8 cellular contexts compared by ENCODE assay signal in the genomic region with DNA sequence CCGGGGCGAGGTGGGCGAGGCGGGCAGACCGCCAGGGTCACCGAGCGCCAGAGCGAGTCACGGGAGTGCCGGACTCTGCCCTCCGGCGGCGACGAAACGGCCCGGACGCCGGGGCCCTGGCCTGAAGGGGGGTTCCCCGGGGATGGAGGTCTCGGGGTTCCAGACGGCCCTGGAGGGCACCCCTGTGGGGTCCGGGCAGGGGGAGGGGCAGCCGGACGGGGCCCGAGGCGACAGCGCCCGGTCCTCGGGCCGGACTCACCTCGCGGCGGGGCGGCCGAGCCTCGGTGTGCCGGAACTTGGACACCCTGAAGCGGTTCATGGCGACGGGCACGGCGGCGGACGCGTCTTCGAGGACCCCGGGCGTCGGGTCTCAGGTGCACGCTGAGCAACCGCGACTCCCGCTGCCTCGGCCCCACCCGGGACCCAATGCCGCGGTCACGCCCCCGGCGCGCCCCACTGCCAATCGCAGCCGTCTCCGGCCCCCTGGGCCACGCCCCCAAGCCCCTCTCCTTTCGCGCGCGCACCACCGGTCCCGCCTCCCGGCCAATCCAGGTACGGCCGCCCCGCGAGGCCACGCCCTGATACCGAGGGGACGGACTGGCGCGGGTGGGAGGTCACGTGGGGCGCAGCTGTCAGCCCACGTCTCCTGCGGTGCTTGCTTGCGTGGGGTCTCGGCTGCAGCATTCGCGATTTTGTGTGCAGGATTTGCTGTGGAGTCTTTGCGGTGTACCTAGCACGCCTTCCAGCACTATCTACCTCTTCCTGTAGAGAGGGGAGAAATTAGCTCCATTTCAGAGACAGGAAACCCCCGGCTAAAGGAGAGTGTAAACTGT. TPM values are rescaled to one million over a fixed set of nuclear protein-coding genes. Genes with fewer than 3 reads are reported as not detected.
DNase-seq lines count a peak whose midpoint lies in the region; ATAC-seq, FAIRE-seq and TF ChIP-seq lines count a peak whose summit lies in the region.

A gene (minus strand): TSS at position 397 of the 833 bp plus-strand sequence. CDS start 78 bp downstream, at position 319.

- in situ Hi-C loops in HepG2 (cut with HindIII; ENCODE audit: extremely low pct_ligation_motif_present, low pct_unique_long_range_greater_than_20kb), result no loop called here

- peaks cover 0 to 2% of the 10 kb centered on the region in 2 experiments; a peak in 2 of 5 replicates for H3K36me3 ChIP-seq in HepG2 (replicated peaks in 1 of 2; ENCODE audit: control insufficient read depth in 1 of 2, insufficient read depth in 2 of 2, low read length in 2 of 2)

- CTCF ChIA-PET in HepG2 (lab: Yijun Ruan, JAX; ENCODE audit: low intra/inter-chr PET ratio, low total read pairs), result no interaction called here

- peak; percentile 64 to 66 for TF ChIP-seq POLR2A in HepG2 (IDR thresholded peaks at IDR 0.05; ENCODE audit: insufficient read depth in 1 of 2, low read depth in 2 of 2, low read length in 2 of 2)

- H3K9me3 ChIP-seq in HepG2 (ENCODE audit: low read length), result no peaks in the 10 kb centered on the region

- BruUV-seq in HepG2 (replicated peaks; lab: Mats Ljungman, UMichigan), result no TSS peak

- H3K4me3 Mint-ChIP-seq in dendritic cell treated with granulocyte-macrophage colony-stimulating factor and Interleukin-4, amounts not matched to agents 40 ng/mL and 50 ng/mL, for 4 days, result peak within 1 kb of the TSS; percentile 86

- no peak for TF ChIP-seq RAD21 in HepG2 (CRISPR knock-in tag; IDR thresholded peaks at IDR 0.05)

- intact Hi-C loops in dendritic cell treated with granulocyte-macrophage colony-stimulating factor and Interleukin-4, amounts not matched to agents 40 ng/mL and 50 ng/mL, for 4 days (cut with micrococcal nuclease), result loop anchor here (5.0 kb wide), 1 partner anchor 64 kb away; a partner anchor contains a TSS
- intact Hi-C loops in HepG2 (cut with micrococcal nuclease; ENCODE audit: unreplicated experiment), result no loop called here

- peaks cover 36% of the 10 kb centered on the region for H3K4me1 ChIP-seq in HepG2 (ENCODE audit: insufficient read depth, low read length)

- POLR2A ChIA-PET in HepG2 (lab: Yijun Ruan, JAX), result interaction anchor here (0.6 to 1.8 kb wide), 12 partner anchors 10 to 145 kb away, joined by 3 to 12 read pairs (median 4); a partner anchor contains a TSS

- no peaks in the 10 kb centered on the region; a peak in 1 of 5 replicates for H3K27me3 ChIP-seq in HepG2 (ENCODE audit: control insufficient read depth in 1 of 2, insufficient read depth in 2 of 2, low read length in 2 of 2)

- no peaks in the 10 kb centered on the region for H3K9me3 Mint-ChIP-seq in dendritic cell treated with granulocyte-macrophage colony-stimulating factor and Interleukin-4, amounts not matched to agents 40 ng/mL and 50 ng/mL, for 4 days

- ATAC-seq in GM19372 (IDR thresholded peaks at IDR 0.05; ENCODE audit: low read depth, unreplicated experiment) (peak; percentile 72), HG03521 (IDR thresholded peaks at IDR 0.05; ENCODE audit: unreplicated experiment) (peak; percentile 69), HepG2 (peak; percentile 92)

- no peaks in the 10 kb centered on the region for H4K20me1 ChIP-seq in HepG2 (ENCODE audit: insufficient read depth, low read length)

- peak; percentile 49 to 98 (median 94) for DNase-seq in C1 segment of cervical spinal cord (lab: John Stamatoyannopoulos, UW)
- DNase-seq in NCI-H748 (lab: John Stamatoyannopoulos, UW; ENCODE audit: unreplicated experiment), result peak; percentile 88
- peak; percentile 95 for DNase-seq in activated CD4-positive, alpha-beta T cell treated with anti-CD3 and anti-CD28 coated beads, Interleukin-2, amount 50 U/mL, for 24 hours (ENCODE audit: low read depth in 1 of 2, low spot score in 1 of 2)
- peak; percentile 80 for DNase-seq in HepG2 (ENCODE audit: low spot score)
- DNase-seq in stimulated activated CD4-positive, alpha-beta T cell treated with anti-CD3 and anti-CD28 coated beads, Interleukin-2, amount 100 ng/mL, for 48 hours, result peak; percentile 96 to 98

- peak within 1 kb of the TSS; percentile 62 to 84 (median 83) for H3K4me3 ChIP-seq in HepG2 (replicated peaks in 1 of 3; ENCODE audit: insufficient read depth in 1 of 3, low read depth in 2 of 3, low read length in 3 of 3)

- WGBS in HepG2 (ENCODE audit: low lambda C conversion rate), result under 1% methylated on average over 18 of the region's 92 CpGs

- peak within 1 kb of the TSS; percentile 80 for H3K9ac ChIP-seq in HepG2 (ENCODE audit: insufficient read depth, low read depth, low read length)

- H2AFZ ChIP-seq in HepG2 (ENCODE audit: low read length), result peak within 1 kb of the TSS; percentile 70

- H3K4me2 ChIP-seq in HepG2 (ENCODE audit: low read depth, low read length), result peak within 1 kb of the TSS; percentile 100

- no peak for TF ChIP-seq EP300 in HepG2 (IDR thresholded peaks at IDR 0.05; ENCODE audit: low read depth in 2 of 2, low read length in 2 of 2)
- TF ChIP-seq EP300 in HepG2 (CRISPR knock-in tag; IDR thresholded peaks at IDR 0.05; ENCODE audit: borderline replicate concordance), result no peak

- H3K27ac Mint-ChIP-seq in dendritic cell treated with granulocyte-macrophage colony-stimulating factor and Interleukin-4, amounts not matched to agents 40 ng/mL and 50 ng/mL, for 4 days, result peak within 1 kb of the TSS; percentile 97

- H3K27ac ChIP-seq in HepG2 (ENCODE audit: extremely low read length, insufficient read depth, low read length), result peak within 1 kb of the TSS; percentile 65

- H3K36me3 Mint-ChIP-seq in dendritic cell treated with granulocyte-macrophage colony-stimulating factor and Interleukin-4, amounts not matched to agents 40 ng/mL and 50 ng/mL, for 4 days (ENCODE audit: low read depth), result peaks cover 44% of the 10 kb centered on the region

- H3K27me3 Mint-ChIP-seq in dendritic cell treated with granulocyte-macrophage colony-stimulating factor and Interleukin-4, amounts not matched to agents 40 ng/mL and 50 ng/mL, for 4 days, result no peaks in the 10 kb centered on the region

- peaks cover 73% of the 10 kb centered on the region for H3K4me1 Mint-ChIP-seq in dendritic cell treated with granulocyte-macrophage colony-stimulating factor and Interleukin-4, amounts not matched to agents 40 ng/mL and 50 ng/mL, for 4 days (ENCODE audit: low read depth)

- no peak for TF ChIP-seq CTCF in HepG2 (CRISPR knock-in tag; IDR thresholded peaks at IDR 0.05)

- FAIRE-seq in HepG2 (lab: Jason Lieb, UNC), result peak; percentile 47

- peaks cover 14% of the 10 kb centered on the region for H3K79me2 ChIP-seq in HepG2 (ENCODE audit: insufficient read depth, low read length)

TF ChIP-seq in HepG2, 621 proteins besides CTCF, POLR2A, EP300 and RAD21 (continues in another document):
- no peak for TF ChIP-seq RORA (CRISPR knock-in tag; IDR thresholded peaks at IDR 0.05)
- TF ChIP-seq, protein P1, sequence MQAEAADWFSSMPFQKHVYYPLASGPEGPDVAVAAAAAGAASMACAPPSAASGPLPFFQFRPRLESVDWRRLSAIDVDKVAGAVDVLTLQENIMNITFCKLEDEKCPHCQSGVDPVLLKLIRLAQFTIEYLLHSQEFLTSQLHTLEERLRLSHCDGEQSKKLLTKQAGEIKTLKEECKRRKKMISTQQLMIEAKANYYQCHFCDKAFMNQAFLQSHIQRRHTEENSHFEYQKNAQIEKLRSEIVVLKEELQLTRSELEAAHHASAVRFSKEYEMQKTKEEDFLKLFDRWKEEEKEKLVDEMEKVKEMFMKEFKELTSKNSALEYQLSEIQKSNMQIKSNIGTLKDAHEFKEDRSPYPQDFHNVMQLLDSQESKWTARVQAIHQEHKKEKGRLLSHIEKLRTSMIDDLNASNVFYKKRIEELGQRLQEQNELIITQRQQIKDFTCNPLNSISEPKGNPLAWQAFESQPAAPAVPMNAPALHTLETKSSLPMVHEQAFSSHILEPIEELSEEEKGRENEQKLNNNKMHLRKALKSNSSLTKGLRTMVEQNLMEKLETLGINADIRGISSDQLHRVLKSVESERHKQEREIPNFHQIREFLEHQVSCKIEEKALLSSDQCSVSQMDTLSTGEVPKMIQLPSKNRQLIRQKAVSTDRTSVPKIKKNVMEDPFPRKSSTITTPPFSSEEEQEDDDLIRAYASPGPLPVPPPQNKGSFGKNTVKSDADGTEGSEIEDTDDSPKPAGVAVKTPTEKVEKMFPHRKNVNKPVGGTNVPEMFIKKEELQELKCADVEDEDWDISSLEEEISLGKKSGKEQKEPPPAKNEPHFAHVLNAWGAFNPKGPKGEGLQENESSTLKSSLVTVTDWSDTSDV (CRISPR knock-in tag; IDR thresholded peaks at IDR 0.05), result 0 out of 2 replicates have a peak, but pooled peaks have one; percentile 26

RNA-seq across cellular contexts. Expression of the gene that starts here (rescaled TPM):
- total RNA-seq in HepG2 (2016; rRNA removed; fragmentation: Illumina TruSeq; extraction: Trizol), result 5.9 and 9.9 TPM in 2 replicates
- 5.5 and 8.0 TPM in 2 replicates for total RNA-seq in HepG2 (2016; cell fraction: cytosol; rRNA removed; fragmentation: Illumina TruSeq; extraction: Trizol; ENCODE audit: low read depth)
- total RNA-seq in HepG2 (2016; cell fraction: insoluble cytoplasmic fraction; rRNA removed; fragmentation: Illumina TruSeq; extraction: Trizol), result 4.0 and 11.9 TPM in 2 replicates
- 3.5 and 3.8 TPM in 2 replicates for total RNA-seq in HepG2 (2016; cell fraction: membrane; rRNA removed; fragmentation: Illumina TruSeq; extraction: Trizol)
- 13.2 and 15.4 TPM in 2 replicates for total RNA-seq in HepG2 (2016; cell fraction: nucleus; rRNA removed; fragmentation: Illumina TruSeq; extraction: Trizol)
- 14.3 and 17.1 TPM in 2 replicates for polyA plus RNA-seq in HepG2 (2011; rRNA removed)
- 2.7 and 6.4 TPM in 2 replicates for polyA plus RNA-seq in HepG2 (2011; cell fraction: cytosol; rRNA removed)
- polyA plus RNA-seq in HepG2 (2011; cell fraction: nucleus; rRNA removed), result 179 and 209 TPM in 2 replicates
- 9.1 and 11.1 TPM in 2 replicates for polyA plus RNA-seq in HepG2 (2012)
- 0.66 and 0.77 TPM in 2 replicates for polyA plus RNA-seq in HepG2 (2016; cell fraction: cytosol; fragmentation: Illumina TruSeq; extraction: Trizol; ENCODE audit: low read depth)
- polyA plus RNA-seq in HepG2 (2016; cell fraction: insoluble cytoplasmic fraction; fragmentation: Illumina TruSeq; extraction: Trizol; ENCODE audit: low read depth), result 4.2 and 5.3 TPM in 2 replicates
- 1.1 and 2.1 TPM in 2 replicates for polyA plus RNA-seq in HepG2 (2016; cell fraction: membrane; fragmentation: Illumina TruSeq; extraction: Trizol; ENCODE audit: low read depth)
- 28.1 and 39.8 TPM in 2 replicates for polyA plus RNA-seq in HepG2 (2016; cell fraction: nucleus; fragmentation: Illumina TruSeq; extraction: Trizol; ENCODE audit: insufficient read depth, low read depth)
- polyA minus RNA-seq in HepG2 (2011; rRNA and poly(A)+ RNA removed; ENCODE audit: low replicate concordance), result 26.6 and 27.6 TPM in 2 replicates
- polyA minus RNA-seq in HepG2 (2011; cell fraction: cytosol; rRNA and poly(A)+ RNA removed), result 8.2 and 9.7 TPM in 2 replicates
- 35.3 and 35.7 TPM in 2 replicates for polyA minus RNA-seq in HepG2 (2011; cell fraction: nucleus; rRNA and poly(A)+ RNA removed)

Comparison
In these comparisons a context has a peak if more than half of its experiments do, and no peak if none do; other contexts are left out.
1. Peak in every context shown above with its lines: DNase-seq, ATAC-seq, H3K4me3 ChIP-seq and H3K27ac ChIP-seq.